2 cellular contexts compared by ENCODE assay signal in genomic region chr4:1862055-1862911, GRCh38.
A peak's percentile ranks its signal among the peaks of the same experiment; 100 is the strongest.
TF ChIP-seq lines count a peak whose summit lies in the region.

No MANE protein-coding gene starts in this region.

TF ChIP-seq in HepG2, 621 proteins besides CTCF, POLR2A, EP300 and RAD21:
- TF ChIP-seq SIN3B (IDR thresholded peaks at IDR 0.05; ENCODE audit: low read length) (no peak), ZBTB38 (CRISPR knock-in tag; IDR thresholded peaks at IDR 0.05) (0 out of 2 replicates have a peak, but pooled peaks have one; percentile 36)

TF ChIP-seq in SK-N-SH, 30 proteins besides CTCF, POLR2A, EP300 and RAD21:
- TF ChIP-seq EZH2phosphoT487 (IDR thresholded peaks at IDR 0.05; ENCODE audit: borderline replicate concordance, low read depth) (no peak), USF1 (IDR thresholded peaks at IDR 0.05; ENCODE audit: borderline replicate concordance, low read depth) (no peak), GATA2 (CRISPR knock-in tag; IDR thresholded peaks at IDR 0.05) (no peak), POLR2AphosphoS5 (IDR thresholded peaks at IDR 0.05; ENCODE audit: low read depth, low read length) (no peak), RXRA (IDR thresholded peaks at IDR 0.05; ENCODE audit: borderline replicate concordance, low read depth) (no peak), MAX (IDR thresholded peaks at IDR 0.05; ENCODE audit: low read depth) (no peak), NFIC (IDR thresholded peaks at IDR 0.05; ENCODE audit: borderline replicate concordance) (no peak), SMC3 (IDR thresholded peaks at IDR 0.05; ENCODE audit: low read depth, low read length) (no peak), FOSL2 (IDR thresholded peaks at IDR 0.05; ENCODE audit: borderline replicate concordance, low read depth) (no peak), RFX5 (IDR thresholded peaks at IDR 0.05; ENCODE audit: low read length) (no peak), GABPA (IDR thresholded peaks at IDR 0.05; ENCODE audit: low read depth) (no peak), MEF2A (IDR thresholded peaks at IDR 0.05; ENCODE audit: borderline replicate concordance, low read depth) (no peak), TEAD4 (IDR thresholded peaks at IDR 0.05; ENCODE audit: borderline replicate concordance, insufficient read depth) (no peak), TAF1 (IDR thresholded peaks at IDR 0.05; ENCODE audit: borderline replicate concordance, low read depth, low read length) (no peak), FOXM1 (IDR thresholded peaks at IDR 0.05; ENCODE audit: low read depth) (no peak)
- TF ChIP-seq, protein P1, sequence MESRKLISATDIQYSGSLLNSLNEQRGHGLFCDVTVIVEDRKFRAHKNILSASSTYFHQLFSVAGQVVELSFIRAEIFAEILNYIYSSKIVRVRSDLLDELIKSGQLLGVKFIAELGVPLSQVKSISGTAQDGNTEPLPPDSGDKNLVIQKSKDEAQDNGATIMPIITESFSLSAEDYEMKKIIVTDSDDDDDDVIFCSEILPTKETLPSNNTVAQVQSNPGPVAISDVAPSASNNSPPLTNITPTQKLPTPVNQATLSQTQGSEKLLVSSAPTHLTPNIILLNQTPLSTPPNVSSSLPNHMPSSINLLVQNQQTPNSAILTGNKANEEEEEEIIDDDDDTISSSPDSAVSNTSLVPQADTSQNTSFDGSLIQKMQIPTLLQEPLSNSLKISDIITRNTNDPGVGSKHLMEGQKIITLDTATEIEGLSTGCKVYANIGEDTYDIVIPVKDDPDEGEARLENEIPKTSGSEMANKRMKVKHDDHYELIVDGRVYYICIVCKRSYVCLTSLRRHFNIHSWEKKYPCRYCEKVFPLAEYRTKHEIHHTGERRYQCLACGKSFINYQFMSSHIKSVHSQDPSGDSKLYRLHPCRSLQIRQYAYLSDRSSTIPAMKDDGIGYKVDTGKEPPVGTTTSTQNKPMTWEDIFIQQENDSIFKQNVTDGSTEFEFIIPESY (IDR thresholded peaks at IDR 0.05; ENCODE audit: borderline replicate concordance, low read depth) = no peak
